ENCODE assay signal across 11 cellular contexts in the genomic region with DNA sequence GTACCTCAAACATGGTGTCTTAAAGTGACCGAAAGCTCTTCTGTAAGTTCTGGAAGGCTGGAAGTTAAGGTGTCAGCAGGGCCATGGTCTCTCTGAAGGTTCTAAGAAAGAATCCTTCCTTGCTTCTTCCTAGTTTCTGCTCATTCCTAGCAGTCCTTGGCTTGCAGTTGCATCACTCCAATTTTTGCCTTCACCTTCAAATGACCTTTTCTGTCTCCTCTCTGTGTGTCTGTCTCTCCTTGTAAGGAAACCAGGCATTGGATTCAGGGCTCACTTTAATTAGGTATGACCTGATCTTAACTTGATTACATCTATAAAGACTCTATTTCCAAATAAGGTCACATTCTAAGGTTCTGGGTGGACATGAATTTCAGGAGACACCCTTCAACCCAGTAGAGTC. TPM values are rescaled to one million over a fixed set of nuclear protein-coding genes. Genes with fewer than 3 reads are reported as not detected.
A peak's percentile ranks its signal among the peaks of the same experiment; 100 is the strongest.
DNase-seq lines count a peak whose midpoint lies in the region; ATAC-seq and TF ChIP-seq lines count a peak whose summit lies in the region.
"Had no signal": no experiment of that assay in that cellular context is flagged by ENCODE, and none has a peak within 500 bp of the region (broad histone marks: within the 10 kb centered on the region; RNA-seq: fewer than 3 reads in every experiment).

No MANE protein-coding gene starts in this region.

- peaks cover 27% of the 10 kb centered on the region for H4K20me1 ChIP-seq in osteoblast (ENCODE audit: insufficient read depth, low read length)

- peaks cover 66% of the 10 kb centered on the region for H3K79me2 ChIP-seq in osteoblast (ENCODE audit: insufficient read depth, low read length)

- in situ Hi-C loops in brain microvascular endothelial cell (cut with HindIII; ENCODE audit: low pct_ligation_motif_present, low sequenced_read_pairs), result no loop called here

- no peak for TF ChIP-seq POLR2A in gastroesophageal sphincter (IDR thresholded peaks at IDR 0.05)

- peaks cover 57 to 89% (median 84%) of the 10 kb centered on the region in 3 donors for H3K4me1 Mint-ChIP-seq in CD8-positive, alpha-beta memory T cell

- no peak overlapping the region for H3K27ac ChIP-seq in CD8-positive, alpha-beta memory T cell (ENCODE audit: low read depth, low read length)
- peak overlapping the region; percentile 28 for H3K27ac ChIP-seq in HUES48 (ENCODE audit: low read depth, low read length)
- peak overlapping the region; percentile 2 for H3K27ac ChIP-seq in brain microvascular endothelial cell
- peak overlapping the region; percentile 10 for H3K27ac ChIP-seq in osteoblast (ENCODE audit: low read depth, low read length)
- H3K27ac ChIP-seq in gastroesophageal sphincter, result peak overlapping the region in 2 of 4 donors; percentile 21 to 48

- POLR2A ChIA-PET in CD8-positive, alpha-beta memory T cell (lab: Charles Lee), result no interaction called here

- peaks cover 3% of the 10 kb centered on the region for H3K36me3 ChIP-seq in CD8-positive, alpha-beta memory T cell (ENCODE audit: insufficient read depth, low read length)
- H3K36me3 ChIP-seq in HUES48 (ENCODE audit: control insufficient read depth, insufficient read depth, low read length), result peaks cover 67% of the 10 kb centered on the region
- peaks cover 6% of the 10 kb centered on the region for H3K36me3 ChIP-seq in brain microvascular endothelial cell (replicated peaks)
- H3K36me3 ChIP-seq in osteoblast (ENCODE audit: insufficient read depth, low read length), result peaks cover 16% of the 10 kb centered on the region
- H3K36me3 ChIP-seq in gastroesophageal sphincter, result peaks cover 0 to 20% of the 10 kb centered on the region in 2 donors

- H3K9me3 Mint-ChIP-seq in CD8-positive, alpha-beta memory T cell, result no peaks in the 10 kb centered on the region
- H3K9me3 Mint-ChIP-seq: activated naive CD4-positive, alpha-beta T cell treated with anti-CD3 and anti-CD28 coated beads for 36 hours had no signal

- H3K4me3 Mint-ChIP-seq in CD8-positive, alpha-beta memory T cell, result peak overlapping the region in 1 of 7 donors; percentile 22
- H3K4me3 Mint-ChIP-seq: activated naive CD4-positive, alpha-beta T cell treated with anti-CD3 and anti-CD28 coated beads for 36 hours had no signal

- ATAC-seq in GM19455 (IDR thresholded peaks at IDR 0.05; ENCODE audit: unreplicated experiment) (no peak), gastroesophageal sphincter (no peak)

- no peaks in the 10 kb centered on the region for H3K9me3 ChIP-seq in CD8-positive, alpha-beta memory T cell (ENCODE audit: low read length)
- H3K9me3 ChIP-seq in HUES48 (ENCODE audit: control insufficient read depth, insufficient read depth, low read length) (no peaks in the 10 kb centered on the region), osteoblast (ENCODE audit: low read depth, low read length) (no peaks in the 10 kb centered on the region), gastroesophageal sphincter (no peaks in the 10 kb centered on the region)

- H3K4me1 ChIP-seq in CD8-positive, alpha-beta memory T cell (ENCODE audit: insufficient read depth, low read length), result peaks cover 32% of the 10 kb centered on the region
- no peaks in the 10 kb centered on the region for H3K4me1 ChIP-seq in HUES48 (ENCODE audit: control insufficient read depth, insufficient read depth, low read length)
- peaks cover 20% of the 10 kb centered on the region for H3K4me1 ChIP-seq in osteoblast (ENCODE audit: insufficient read depth, low read length)
- peaks cover 13 to 71% (median 15%) of the 10 kb centered on the region in 3 donors for H3K4me1 ChIP-seq in gastroesophageal sphincter

- peak overlapping the region in 7 of 8 donors; percentile 1 to 67 (median 16) for H3K27ac Mint-ChIP-seq in CD8-positive, alpha-beta memory T cell
- H3K27ac Mint-ChIP-seq: activated naive CD4-positive, alpha-beta T cell treated with anti-CD3 and anti-CD28 coated beads for 36 hours had no signal

- H3K36me3 Mint-ChIP-seq in CD8-positive, alpha-beta memory T cell, result peaks cover 0 to 63% (median 14%) of the 10 kb centered on the region in 3 donors

- CTCF ChIA-PET in CD8-positive, alpha-beta memory T cell (lab: Charles Lee), result no interaction called here

- TF ChIP-seq CTCF in brain microvascular endothelial cell (IDR thresholded peaks at IDR 0.05; ENCODE audit: low read depth, low read length, missing control alignments) (no peak), osteoblast (IDR thresholded peaks at IDR 0.05; ENCODE audit: extremely low read depth, low read depth, low read length) (no peak), gastroesophageal sphincter (IDR thresholded peaks at IDR 0.05) (no peak)

- H3K27me3 ChIP-seq in CD8-positive, alpha-beta memory T cell (ENCODE audit: insufficient read depth, low read length, poor library complexity, severe bottlenecking), result no peaks in the 10 kb centered on the region
- no peaks in the 10 kb centered on the region for H3K27me3 ChIP-seq in HUES48 (ENCODE audit: control insufficient read depth, insufficient read depth, low read length)
- no peaks in the 10 kb centered on the region for H3K27me3 ChIP-seq in brain microvascular endothelial cell (replicated peaks)
- H3K27me3 ChIP-seq in osteoblast (ENCODE audit: insufficient read depth, low read length), result no peaks in the 10 kb centered on the region
- H3K27me3 ChIP-seq in gastroesophageal sphincter, result no peaks in the 10 kb centered on the region

- no peak overlapping the region for H2AFZ ChIP-seq in osteoblast (ENCODE audit: low read length)

- H3K4me3 ChIP-seq in CD8-positive, alpha-beta memory T cell (ENCODE audit: low read length), result no peak overlapping the region
- no peak overlapping the region for H3K4me3 ChIP-seq in HUES48 (ENCODE audit: low read depth, low read length)
- H3K4me3 ChIP-seq in brain microvascular endothelial cell (ENCODE audit: low read depth, low read length), result no peak overlapping the region
- no peak overlapping the region for H3K4me3 ChIP-seq in osteoblast (ENCODE audit: insufficient read depth, low read length)
- H3K4me3 ChIP-seq in gastroesophageal sphincter, result no peak overlapping the region

- no peaks in the 10 kb centered on the region for H3K27me3 Mint-ChIP-seq in CD8-positive, alpha-beta memory T cell

- H3K9ac ChIP-seq in HUES48 (ENCODE audit: low read depth, low read length), result no peak overlapping the region

- no peak for TF ChIP-seq EP300 in gastroesophageal sphincter (IDR thresholded peaks at IDR 0.05)

- H3K4me2 ChIP-seq in osteoblast (ENCODE audit: insufficient read depth, low read length), result no peak overlapping the region

- no peak for DNase-seq in CD8-positive, alpha-beta memory T cell
- DNase-seq in brain microvascular endothelial cell, result no peak
- DNase-seq in osteoblast (ENCODE audit: insufficient read length, low spot score, missing footprints), result no peak
- no peak for DNase-seq in NCI-H1930 (lab: John Stamatoyannopoulos, UW)
- DNase-seq: activated naive CD4-positive, alpha-beta T cell treated with anti-CD3 and anti-CD28 coated beads for 36 hours; GF-D8; NCI-H187; NCI-H524 treated with DMSO at 0.1 percent for 48 hours had no signal

- 93 to 100% methylated on average over 1 of the region's 1 CpG for WGBS in gastroesophageal sphincter (ENCODE audit: low coverage in 1 of 2), 2 donors

RNA-seq across cellular contexts. Expression of a gene that starts 8.7 kb away (rescaled TPM):
- total RNA-seq in CD8-positive, alpha-beta memory T cell, result 10 to 100 TPM; 51.8 to 56.2 TPM
- polyA plus RNA-seq in CD8-positive, alpha-beta memory T cell, result 46.3 TPM
- total RNA-seq in osteoblast, result 40.7 and 41.6 TPM in 2 replicates
- total RNA-seq in gastroesophageal sphincter, result 10 to 100 TPM; 24.6 to 27.6 (median 25.0) TPM

RNA-seq across cellular contexts. Expression of a gene that starts 9.0 kb away (rescaled TPM):
- 1 to 10 TPM; 4.2 to 5.0 TPM for total RNA-seq in CD8-positive, alpha-beta memory T cell
- polyA plus RNA-seq in CD8-positive, alpha-beta memory T cell, result 10.4 TPM
- 3.8 and 4.3 TPM in 2 replicates for total RNA-seq in osteoblast
- 10 to 100 TPM in 1 of 4 donors, 1 to 10 TPM in 3; 6.6 to 16.5 (median 7.9) TPM for total RNA-seq in gastroesophageal sphincter
